Comparison of ENCODE assay signal across 8 cellular contexts in the genomic region with DNA sequence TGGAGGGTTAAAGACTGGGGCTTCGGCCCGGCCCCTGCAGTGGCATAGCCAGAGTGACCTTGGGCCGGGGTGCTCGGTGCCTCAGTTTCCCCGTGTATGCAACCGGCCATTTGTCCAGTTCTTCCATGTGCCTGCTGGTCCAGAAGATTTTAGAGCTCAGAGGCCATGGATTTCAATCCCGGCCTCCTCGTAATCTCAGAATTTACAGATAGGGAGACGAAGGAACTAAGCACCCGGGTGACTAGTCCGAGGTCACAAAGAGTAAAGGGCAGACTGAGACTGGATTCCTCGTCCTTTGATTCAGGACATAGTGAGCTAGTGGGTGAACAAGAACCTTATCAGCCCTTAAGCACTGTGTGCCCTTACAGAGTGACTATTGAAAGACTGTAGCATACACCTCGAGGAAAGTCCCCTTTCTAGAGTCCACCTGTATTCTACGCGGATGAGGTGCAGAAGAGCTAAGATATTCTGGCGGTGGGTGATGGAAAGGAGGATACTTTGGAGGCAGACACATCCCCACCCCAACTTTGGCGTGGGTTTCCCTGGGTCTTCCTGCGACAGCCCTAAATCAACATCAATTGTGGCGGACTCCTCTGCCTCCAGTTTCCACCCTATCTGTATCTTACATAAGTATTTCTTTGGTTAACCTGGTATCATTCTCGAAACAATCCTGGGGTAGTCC. TPM values are rescaled to one million over a fixed set of nuclear protein-coding genes. Genes with fewer than 3 reads are reported as not detected.
A peak's percentile ranks its signal among the peaks of the same experiment; 100 is the strongest.
DNase-seq lines count a peak whose midpoint lies in the region; ATAC-seq and TF ChIP-seq lines count a peak whose summit lies in the region.

No MANE protein-coding gene starts in this region.

- DNase-seq in BE2C (no peak), adrenal gland (peak in 1 of 7 donors; percentile 42), foreskin melanocyte (no peak), NCI-H2029 treated with DMSO at 0.1 percent for 48 hours (lab: John Stamatoyannopoulos, UW) (no peak), DMS 273 treated with DMSO at 0.1 percent for 48 hours (lab: John Stamatoyannopoulos, UW) (no peak)

- no peaks in the 10 kb centered on the region for H3K27me3 Mint-ChIP-seq in stimulated activated memory B cell treated with anti-CD40 and anti-IgM and Interleukin-4, amounts not matched to agents 10 μg/mL and 1 μg/mL and 100 μg/mL, for 72 hours

- H3K9me3 Mint-ChIP-seq in stimulated activated memory B cell treated with anti-CD40 and anti-IgM and Interleukin-4, amounts not matched to agents 10 μg/mL and 1 μg/mL and 100 μg/mL, for 72 hours = no peaks in the 10 kb centered on the region

- H3K9me3 ChIP-seq in BE2C (no peaks in the 10 kb centered on the region), adrenal gland (replicated peaks in 1 of 3) (no peaks in the 10 kb centered on the region), iPS-20b (ENCODE audit: insufficient read depth, low read depth, low read length) (no peaks in the 10 kb centered on the region)

- intact Hi-C loops in adrenal gland (cut with DNase I) = no loop called here

- no peaks in the 10 kb centered on the region for H4K20me1 ChIP-seq in KMS-11 (ENCODE audit: insufficient read depth)

- H3K27ac ChIP-seq in KMS-11 (peak overlapping the region; percentile 17; the same call in 1 of the 2 replicates), adrenal gland (peak overlapping the region; percentile 65 to 92 (median 86)), iPS-20b (ENCODE audit: low read length) (no peak overlapping the region)

- H3K4me3 ChIP-seq in BE2C (ENCODE audit: low read depth, low read length) = peak overlapping the region; percentile 98
- H3K4me3 ChIP-seq in KMS-11 (IDR thresholded peaks at IDR 0.05; ENCODE audit: insufficient read depth, low read depth, low read length) = peak overlapping the region; percentile 17
- H3K4me3 ChIP-seq in adrenal gland = peak overlapping the region in 3 of 4 donors; percentile 48 to 87 (median 82)
- H3K4me3 ChIP-seq in iPS-20b (ENCODE audit: low read length) = peak overlapping the region; percentile 86

- H3K9ac ChIP-seq in KMS-11 (peak overlapping the region; percentile 70; the same call in 1 of the 2 replicates), iPS-20b (ENCODE audit: low read depth, low read length) (peak overlapping the region; percentile 79)

- TF ChIP-seq CTCF in BE2C (IDR thresholded peaks at IDR 0.05; ENCODE audit: low read depth, low read length) (no peak), KMS-11 (conservative IDR thresholded peaks at IDR 0.05; ENCODE audit: low read depth, low read length) (no peak), adrenal gland (IDR thresholded peaks at IDR 0.05) (no peak)

- H3K4me1 Mint-ChIP-seq in stimulated activated memory B cell treated with anti-CD40 and anti-IgM and Interleukin-4, amounts not matched to agents 10 μg/mL and 1 μg/mL and 100 μg/mL, for 72 hours = peaks cover 41% of the 10 kb centered on the region

- peaks cover 7% of the 10 kb centered on the region for H3K36me3 ChIP-seq in BE2C
- H3K36me3 ChIP-seq in KMS-11 (ENCODE audit: insufficient read depth) = no peaks in the 10 kb centered on the region
- no peaks in the 10 kb centered on the region for H3K36me3 ChIP-seq in adrenal gland (replicated peaks in 1 of 2)
- peaks cover 5% of the 10 kb centered on the region; the same call in 1 of the 2 replicates for H3K36me3 ChIP-seq in iPS-20b (ENCODE audit: insufficient read depth, low read depth, low read length)

- no peak for TF ChIP-seq POLR2A in adrenal gland (IDR thresholded peaks at IDR 0.05)

- H3K4me3 Mint-ChIP-seq in stimulated activated memory B cell treated with anti-CD40 and anti-IgM and Interleukin-4, amounts not matched to agents 10 μg/mL and 1 μg/mL and 100 μg/mL, for 72 hours = peak overlapping the region; percentile 93

- WGBS in adrenal gland, 4 donors = 8 to 11% (median 10%) methylated on average over 14 to 20 of the region's 20 CpGs

- H3K27me3 ChIP-seq in BE2C (no peaks in the 10 kb centered on the region), KMS-11 (ENCODE audit: insufficient read depth, low read depth) (no peaks in the 10 kb centered on the region), adrenal gland (no peaks in the 10 kb centered on the region), iPS-20b (ENCODE audit: insufficient read depth, low read length) (no peaks in the 10 kb centered on the region)

- H3K36me3 Mint-ChIP-seq in stimulated activated memory B cell treated with anti-CD40 and anti-IgM and Interleukin-4, amounts not matched to agents 10 μg/mL and 1 μg/mL and 100 μg/mL, for 72 hours = no peaks in the 10 kb centered on the region

- peaks cover 35% of the 10 kb centered on the region for H3K79me2 ChIP-seq in KMS-11 (ENCODE audit: insufficient read depth, low read depth)

- peak overlapping the region; percentile 82 for H3K27ac Mint-ChIP-seq in stimulated activated memory B cell treated with anti-CD40 and anti-IgM and Interleukin-4, amounts not matched to agents 10 μg/mL and 1 μg/mL and 100 μg/mL, for 72 hours

- peak overlapping the region; percentile 76 for H2AFZ ChIP-seq in KMS-11 (ENCODE audit: low read depth)

- H3K4me2 ChIP-seq in KMS-11 = peak overlapping the region; percentile 89

- H3K4me1 ChIP-seq in BE2C (no peaks in the 10 kb centered on the region), KMS-11 (ENCODE audit: low read depth, poor library complexity, severe bottlenecking) (peaks cover 25% of the 10 kb centered on the region), adrenal gland (replicated peaks in 1 of 2) (peaks cover 14 to 44% of the 10 kb centered on the region in 2 donors), iPS-20b (ENCODE audit: insufficient read depth, low read length) (peaks cover 14% of the 10 kb centered on the region)

- ATAC-seq in stimulated activated memory B cell treated with anti-CD40 and anti-IgM and Interleukin-4, amounts not matched to agents 10 μg/mL and 1 μg/mL and 100 μg/mL, for 72 hours = no peak

RNA-seq across cellular contexts. Expression of a gene that starts 0.6 kb away (rescaled TPM):
- polyA plus RNA-seq in BE2C (2012; ENCODE audit: insufficient read depth, insufficient read length, low read depth) = 28.9 TPM
- total RNA-seq in adrenal gland = 10 to 100 TPM; 19.8 to 99.5 (median 28.4) TPM
- 100 to 1,000 TPM in 1 of 3 donors, 10 to 100 TPM in 2; 10.2 to 105 (median 16.3) TPM for polyA plus RNA-seq in adrenal gland

RNA-seq across cellular contexts. Expression of a gene that starts 0.9 kb away (rescaled TPM):
- 19.7 TPM for polyA plus RNA-seq in BE2C (2012; ENCODE audit: insufficient read depth, insufficient read length, low read depth)
- 10 to 100 TPM; 22.2 to 38.1 (median 31.9) TPM for total RNA-seq in adrenal gland
- 10 to 100 TPM; 14.1 to 30.2 (median 16.0) TPM for polyA plus RNA-seq in adrenal gland

RNA-seq across cellular contexts. Expression of a gene that starts 53.4 kb away (rescaled TPM):
- 40.2 TPM for polyA plus RNA-seq in BE2C (2012; ENCODE audit: insufficient read depth, insufficient read length, low read depth)
- total RNA-seq in adrenal gland = 10 to 100 TPM; 25.7 to 40.1 (median 28.5) TPM
- 10 to 100 TPM; 26.7 to 63.7 (median 29.8) TPM for polyA plus RNA-seq in adrenal gland

RNA-seq across cellular contexts. Expression of a gene that starts 53.5 kb away (rescaled TPM):
- polyA plus RNA-seq in BE2C (2012; ENCODE audit: insufficient read depth, insufficient read length, low read depth) = 75.8 TPM
- 10 to 100 TPM; 14.3 to 36.5 (median 22.7) TPM for total RNA-seq in adrenal gland
- polyA plus RNA-seq in adrenal gland = 10 to 100 TPM in 2 of 3 donors, 1 to 10 TPM in 1; 9.6 to 37.9 (median 11.7) TPM

Comparison
In these comparisons a context has a peak if more than half of its experiments do, and no peak if none do; other contexts are left out.
1. H3K4me3 ChIP-seq: peak in every context shown above with its lines; median percentile 98 in BE2C; 86 in iPS-20b; 82 in adrenal gland; 17 in KMS-11.